ENCODE assay signal across 2 cellular contexts in genomic region chr1:101064697-101065096, GRCh38.
TF ChIP-seq lines count a peak whose summit lies in the region.

No MANE protein-coding gene starts in this region.

TF ChIP-seq in GM12891, 5 proteins besides CTCF, POLR2A, EP300 and RAD21:
- TF ChIP-seq POU2F2 (IDR thresholded peaks at IDR 0.05; ENCODE audit: low read depth, low read length), result no peak

TF ChIP-seq in HepG2, 621 proteins besides CTCF, POLR2A, EP300 and RAD21:
- TF ChIP-seq ATF7 (IDR thresholded peaks at IDR 0.05) (peak; percentile 47; the same call in 1 of the 2 replicates), ATF7 (CRISPR knock-in tag; IDR thresholded peaks at IDR 0.05) (no peak), NR1H2 (CRISPR knock-in tag; IDR thresholded peaks at IDR 0.05; ENCODE audit: borderline replicate concordance, low read depth) (no peak)
TF ChIP-seq in HepG2: peak in this region for 1.
